Comparison of ENCODE assay signal across 9 cellular contexts in genomic region chr9:123268240-123268949, GRCh38. TPM values are rescaled to one million over a fixed set of nuclear protein-coding genes. Genes with fewer than 3 reads are reported as not detected.
DNase-seq lines count a peak whose midpoint lies in the region; ATAC-seq, FAIRE-seq and TF ChIP-seq lines count a peak whose summit lies in the region.
"Had no signal": no experiment of that assay in that cellular context is flagged by ENCODE, and none has a peak within 500 bp of the region (broad histone marks: within the 10 kb centered on the region; RNA-seq: fewer than 3 reads in every experiment).

Gene STRBP, minus strand, starts transcription at chr9:123268586. Its CDS starts 84,452 bp downstream, at chr9:123184134.

- DNase-seq in BJ (ENCODE audit: low read depth) (peak; percentile 4), NCI-H524 (lab: John Stamatoyannopoulos, UW) (peak; percentile 85 to 92), dedifferentiated amniotic fluid mesenchymal stem cell (ENCODE audit: extremely low spot score) (peak; percentile 75), HepG2 (ENCODE audit: low spot score) (peak; percentile 78)
- DNase-seq in activated CD4-positive, alpha-beta T cell treated with anti-CD3 and anti-CD28 coated beads, Interleukin-2, amount 10 ng/mL, durations not matched to agents 24 days and 14 days = peak; percentile 98
- peak; percentile 92 for DNase-seq in stimulated activated CD4-positive, alpha-beta T cell treated with anti-CD3 and anti-CD28 coated beads, Interleukin-2, amount 100 ng/mL, for 48 hours

- ATAC-seq in GM19324 (IDR thresholded peaks at IDR 0.05; ENCODE audit: low FRiP score, unreplicated experiment) = peak; percentile 93
- peak; percentile 81 for ATAC-seq in HG03460 (IDR thresholded peaks at IDR 0.05; ENCODE audit: unreplicated experiment)
- ATAC-seq in HepG2 = peak; percentile 90

- intact Hi-C loops in activated CD4-positive, alpha-beta T cell treated with anti-CD3 and anti-CD28 coated beads, Interleukin-2, amount 10 ng/mL, durations not matched to agents 24 days and 14 days (cut with micrococcal nuclease) = loop anchor here (1.0 to 5.0 kb wide), 4 partner anchors 34 to 363 kb away; partner anchors contain the start of gene RC3H2
- intact Hi-C loops in HepG2 (cut with micrococcal nuclease; ENCODE audit: unreplicated experiment) = loop anchor here (10.0 kb wide), 1 partner anchor 56 kb away; no protein-coding TSS in a partner anchor

- peaks cover 13% of the 10 kb centered on the region for H3K27me3 Mint-ChIP-seq in activated CD4-positive, alpha-beta T cell treated with anti-CD3 and anti-CD28 coated beads, Interleukin-2, amount 10 ng/mL, durations not matched to agents 24 days and 14 days

- BruUV-seq in HepG2 (replicated peaks; lab: Mats Ljungman, UMichigan) = no TSS peak

- POLR2A ChIA-PET in BJ (lab: Charles Lee) = no interaction called here
- POLR2A ChIA-PET in HepG2 (lab: Yijun Ruan, JAX) = interaction anchor here (0.7 to 1.1 kb wide), 2 partner anchors 17 to 328 kb away, joined by 3 to 4 read pairs; no protein-coding TSS in a partner anchor

- CTCF ChIA-PET in BJ (lab: Yijun Ruan, JAX) = no interaction called here
- CTCF ChIA-PET in HepG2 (lab: Yijun Ruan, JAX; ENCODE audit: low intra/inter-chr PET ratio, low total read pairs) = no interaction called here

- peak within 1 kb of the TSS; percentile 54 for H3K27ac ChIP-seq in HepG2 (ENCODE audit: extremely low read length, insufficient read depth, low read length)

- H3K36me3 ChIP-seq in BJ (ENCODE audit: control insufficient read depth, insufficient read depth, low read length) (no peaks in the 10 kb centered on the region), HepG2 (replicated peaks in 1 of 2; ENCODE audit: control insufficient read depth in 1 of 2, insufficient read depth in 2 of 2, low read length in 2 of 2) (no peaks in the 10 kb centered on the region)

- H4K20me1 ChIP-seq in HepG2 (ENCODE audit: insufficient read depth, low read length) = 0 out of 2 replicates have a peak, but pooled peaks cover 5% of the 10 kb centered on the region

- WGBS in HepG2 (ENCODE audit: low lambda C conversion rate) = 0% methylated on average over 6 of the region's 116 CpGs

- no peaks in the 10 kb centered on the region for H3K9me3 Mint-ChIP-seq in activated CD4-positive, alpha-beta T cell treated with anti-CD3 and anti-CD28 coated beads, Interleukin-2, amount 10 ng/mL, durations not matched to agents 24 days and 14 days

- H3K4me1 Mint-ChIP-seq in activated CD4-positive, alpha-beta T cell treated with anti-CD3 and anti-CD28 coated beads, Interleukin-2, amount 10 ng/mL, durations not matched to agents 24 days and 14 days = peaks cover 29% of the 10 kb centered on the region

- peak within 1 kb of the TSS; percentile 99 for H3K4me2 ChIP-seq in HepG2 (ENCODE audit: low read depth, low read length)

- peaks cover 32% of the 10 kb centered on the region for H3K79me2 ChIP-seq in HepG2 (ENCODE audit: insufficient read depth, low read length)

- peak within 1 kb of the TSS; percentile 54 for H3K4me3 ChIP-seq in BJ (ENCODE audit: low read depth, low read length)
- H3K4me3 ChIP-seq in HepG2 (replicated peaks in 1 of 3; ENCODE audit: insufficient read depth in 1 of 3, low read depth in 2 of 3, low read length in 3 of 3) = peak within 1 kb of the TSS; percentile 83 to 96 (median 89)

- peak within 1 kb of the TSS; percentile 50 for H3K27ac Mint-ChIP-seq in activated CD4-positive, alpha-beta T cell treated with anti-CD3 and anti-CD28 coated beads, Interleukin-2, amount 10 ng/mL, durations not matched to agents 24 days and 14 days

- H2AFZ ChIP-seq in HepG2 (ENCODE audit: low read length) = peak within 1 kb of the TSS; percentile 93

- H3K27me3 ChIP-seq in BJ (ENCODE audit: control insufficient read depth, insufficient read depth, low read length) = peaks cover 17% of the 10 kb centered on the region
- no peaks in the 10 kb centered on the region; a peak in 1 of 5 replicates for H3K27me3 ChIP-seq in HepG2 (ENCODE audit: control insufficient read depth in 1 of 2, insufficient read depth in 2 of 2, low read length in 2 of 2)

- peaks cover 50% of the 10 kb centered on the region for H3K4me1 ChIP-seq in HepG2 (ENCODE audit: insufficient read depth, low read length)

- TF ChIP-seq CTCF in BJ (IDR thresholded peaks at IDR 0.05; ENCODE audit: insufficient read depth, low read depth, low read length) (no peak), HepG2 (CRISPR knock-in tag; IDR thresholded peaks at IDR 0.05) (peak; percentile 25; the same call in 1 of the 2 replicates)

- TF ChIP-seq RAD21 in HepG2 (CRISPR knock-in tag; IDR thresholded peaks at IDR 0.05) = peak; percentile 26; the same call in 1 of the 2 replicates

- in situ Hi-C loops in HepG2 (cut with HindIII; ENCODE audit: extremely low pct_ligation_motif_present, low pct_unique_long_range_greater_than_20kb) = no loop called here

- TF ChIP-seq POLR2A in HepG2 (IDR thresholded peaks at IDR 0.05; ENCODE audit: insufficient read depth in 1 of 2, low read depth in 2 of 2, low read length in 2 of 2) = peak in 1 of 2 experiments; percentile 59; a peak in 1 of 4 replicates

- no peaks in the 10 kb centered on the region for H3K36me3 Mint-ChIP-seq in activated CD4-positive, alpha-beta T cell treated with anti-CD3 and anti-CD28 coated beads, Interleukin-2, amount 10 ng/mL, durations not matched to agents 24 days and 14 days (ENCODE audit: low read depth)

- peak within 1 kb of the TSS; percentile 81 for H3K9ac ChIP-seq in HepG2 (ENCODE audit: insufficient read depth, low read depth, low read length)

- FAIRE-seq in HepG2 (lab: Jason Lieb, UNC) = no peak
- FAIRE-seq: endometrium had no signal

- peak within 1 kb of the TSS; percentile 78 for H3K4me3 Mint-ChIP-seq in activated CD4-positive, alpha-beta T cell treated with anti-CD3 and anti-CD28 coated beads, Interleukin-2, amount 10 ng/mL, durations not matched to agents 24 days and 14 days

- TF ChIP-seq EP300 in HepG2 (IDR thresholded peaks at IDR 0.05; ENCODE audit: low read depth in 2 of 2, low read length in 2 of 2) (no peak), HepG2 (CRISPR knock-in tag; IDR thresholded peaks at IDR 0.05; ENCODE audit: borderline replicate concordance) (no peak)

- H3K9me3 ChIP-seq in HepG2 (ENCODE audit: low read length) = no peaks in the 10 kb centered on the region

TF ChIP-seq in HepG2, 621 proteins besides CTCF, POLR2A, EP300 and RAD21 (continues in another document):
- no peak for TF ChIP-seq ZBTB42 (CRISPR knock-in tag; IDR thresholded peaks at IDR 0.05)
- 0 out of 2 replicates have a peak, but pooled peaks have one; percentile 32 for TF ChIP-seq ZNF329 (CRISPR knock-in tag; IDR thresholded peaks at IDR 0.05; ENCODE audit: low read depth)
- no peak for TF ChIP-seq DMTF1 (CRISPR knock-in tag; IDR thresholded peaks at IDR 0.05)
- TF ChIP-seq TBX2 (CRISPR knock-in tag; IDR thresholded peaks at IDR 0.05; ENCODE audit: borderline replicate concordance) = peak; percentile 48; the same call in 1 of the 2 replicates

RNA-seq across cellular contexts. Expression of gene STRBP, which starts in this region (rescaled TPM):
- polyA plus RNA-seq in BJ (2011; rRNA removed) (1.1 and 2.2 TPM in 2 replicates), HepG2 (2011; rRNA removed) (12.4 and 14.5 TPM in 2 replicates)
- polyA minus RNA-seq in BJ (2011; rRNA and poly(A)+ RNA removed) = 0.72 and 0.85 TPM in 2 replicates
- total RNA-seq in activated CD4-positive, alpha-beta T cell treated with anti-CD3 and anti-CD28 coated beads, Interleukin-2, amount 10 ng/mL, durations not matched to agents 24 days and 14 days = 25.1 and 25.8 TPM in 2 replicates
- 38.5 and 46.1 TPM in 2 replicates for total RNA-seq in HepG2 (2016; rRNA removed; fragmentation: Illumina TruSeq; extraction: Trizol)
- total RNA-seq in HepG2 (2016; cell fraction: cytosol; rRNA removed; fragmentation: Illumina TruSeq; extraction: Trizol; ENCODE audit: low read depth) = 27.5 and 31.8 TPM in 2 replicates
- 37.6 and 46.6 TPM in 2 replicates for total RNA-seq in HepG2 (2016; cell fraction: insoluble cytoplasmic fraction; rRNA removed; fragmentation: Illumina TruSeq; extraction: Trizol)
- total RNA-seq in HepG2 (2016; cell fraction: membrane; rRNA removed; fragmentation: Illumina TruSeq; extraction: Trizol) = 52.4 and 62.5 TPM in 2 replicates
- total RNA-seq in HepG2 (2016; cell fraction: nucleus; rRNA removed; fragmentation: Illumina TruSeq; extraction: Trizol) = 36.3 and 39.1 TPM in 2 replicates
- 6.8 and 8.8 TPM in 2 replicates for polyA plus RNA-seq in HepG2 (2011; cell fraction: cytosol; rRNA removed)
- 5.9 and 6.5 TPM in 2 replicates for polyA plus RNA-seq in HepG2 (2011; cell fraction: nucleus; rRNA removed)
- 19.9 and 21.4 TPM in 2 replicates for polyA plus RNA-seq in HepG2 (2012)
- polyA plus RNA-seq in HepG2 (2016; cell fraction: cytosol; fragmentation: Illumina TruSeq; extraction: Trizol; ENCODE audit: low read depth) = 22.1 and 23.5 TPM in 2 replicates
- polyA plus RNA-seq in HepG2 (2016; cell fraction: insoluble cytoplasmic fraction; fragmentation: Illumina TruSeq; extraction: Trizol; ENCODE audit: low read depth) = 42.0 and 44.1 TPM in 2 replicates
- polyA plus RNA-seq in HepG2 (2016; cell fraction: membrane; fragmentation: Illumina TruSeq; extraction: Trizol; ENCODE audit: low read depth) = 36.4 and 38.7 TPM in 2 replicates
- polyA plus RNA-seq in HepG2 (2016; cell fraction: nucleus; fragmentation: Illumina TruSeq; extraction: Trizol; ENCODE audit: insufficient read depth, low read depth) = 28.7 and 36.9 TPM in 2 replicates
- polyA minus RNA-seq in HepG2 (2011; rRNA and poly(A)+ RNA removed; ENCODE audit: low replicate concordance) = 17.6 and 26.8 TPM in 2 replicates
- polyA minus RNA-seq in HepG2 (2011; cell fraction: cytosol; rRNA and poly(A)+ RNA removed) = 11.6 and 11.7 TPM in 2 replicates
- polyA minus RNA-seq in HepG2 (2011; cell fraction: nucleus; rRNA and poly(A)+ RNA removed) = 30.8 and 31.4 TPM in 2 replicates

Comparison
In these comparisons a context has a peak if more than half of its experiments do, and no peak if none do; other contexts are left out.
1. Peak in every context shown above with its lines: DNase-seq, ATAC-seq, H3K4me3 ChIP-seq and H3K27ac ChIP-seq.
2. DNase-seq: peak in every context shown above with its lines; median percentile 98 in activated CD4-positive, alpha-beta T cell treated with anti-CD3 and anti-CD28 coated beads, Interleukin-2, amount 10 ng/mL, durations not matched to agents 24 days and 14 days; 92 in stimulated activated CD4-positive, alpha-beta T cell treated with anti-CD3 and anti-CD28 coated beads, Interleukin-2, amount 100 ng/mL, for 48 hours; 88 in NCI-H524; 78 in HepG2; 75 in dedifferentiated amniotic fluid mesenchymal stem cell; 4 in BJ.